Comparison of ENCODE assay signal across 12 cellular contexts in genomic region chr4:74423101-74423500, GRCh38. TPM values are rescaled to one million over a fixed set of nuclear protein-coding genes. Genes with fewer than 3 reads are reported as not detected.
A peak's percentile ranks its signal among the peaks of the same experiment; 100 is the strongest.
DNase-seq lines count a peak whose midpoint lies in the region; ATAC-seq, FAIRE-seq and TF ChIP-seq lines count a peak whose summit lies in the region.
"Had no signal": no experiment of that assay in that cellular context is flagged by ENCODE, and none has a peak within 500 bp of the region (broad histone marks: within the 10 kb centered on the region; RNA-seq: fewer than 3 reads in every experiment).

No MANE protein-coding gene starts in this region.

- no peaks in the 10 kb centered on the region for H3K9me1 ChIP-seq in K562 (ENCODE audit: control insufficient read depth, insufficient read depth, low read length)

- peaks cover 0 to 13% of the 10 kb centered on the region in 2 experiments; a peak in 2 of 5 replicates for H3K4me1 ChIP-seq in K562 (replicated peaks in 1 of 2; ENCODE audit: control insufficient read depth in 2 of 2, insufficient read depth in 2 of 2, low read length in 2 of 2)
- peaks cover 0 to 20% (median 4%) of the 10 kb centered on the region in 12 donors for H3K4me1 ChIP-seq in heart left ventricle
- H3K4me1 ChIP-seq in small intestine (ENCODE audit: control insufficient read depth in 2 of 2, insufficient read depth in 1 of 2, low read depth in 1 of 2, low read length in 1 of 2) = no peaks in the 10 kb centered on the region
- H3K4me1 ChIP-seq in suprapubic skin = peaks cover 4% of the 10 kb centered on the region

- H3K27ac ChIP-seq in K562 (ENCODE audit: extremely low read depth, low read depth, low read length) (no peak overlapping the region), heart left ventricle (peak overlapping the region in 10 of 12 donors; percentile 23 to 67 (median 48)), small intestine (ENCODE audit: low read depth in 1 of 2, low read length in 1 of 2) (no peak overlapping the region), suprapubic skin (no peak overlapping the region)
- H3K27ac ChIP-seq: WERI-Rb-1 had no signal

- no peak for TF ChIP-seq RAD21 in K562 (CRISPR knock-in tag; conservative IDR thresholded peaks at IDR 0.05 in 1 of 2, IDR thresholded peaks at IDR 0.05 in 1 of 2)

- TF ChIP-seq EP300 in K562 (IDR thresholded peaks at IDR 0.05; ENCODE audit: low read length) = peak; percentile 27; the same call in 1 of the 2 replicates
- no peak for TF ChIP-seq EP300 in suprapubic skin (IDR thresholded peaks at IDR 0.05)

- TF ChIP-seq POLR2A in K562 (conservative IDR thresholded peaks at IDR 0.05) = no peak
- TF ChIP-seq POLR2A in heart left ventricle (IDR thresholded peaks at IDR 0.05) = no peak
- TF ChIP-seq POLR2A in suprapubic skin (IDR thresholded peaks at IDR 0.05) = no peak

- H3K79me2 ChIP-seq in K562 (ENCODE audit: control insufficient read depth, insufficient read depth, low read length) = no peaks in the 10 kb centered on the region

- H2AFZ ChIP-seq in K562 (ENCODE audit: low read depth, low read length) = peak overlapping the region; percentile 61; the same call in 1 of the 2 replicates

- ATAC-seq in K562 (peak; percentile 73), heart left ventricle (peak; percentile 99), GM21529 (IDR thresholded peaks at IDR 0.05; ENCODE audit: unreplicated experiment) (no peak)

- POLR2A ChIA-PET in K562 (lab: Yijun Ruan, JAX) = interaction anchor here (0.8 to 1.9 kb wide), 2 partner anchors 12 to 19 kb away, joined by 3 to 4 read pairs; no protein-coding TSS in a partner anchor

- FAIRE-seq in K562 (lab: Jason Lieb, UNC) (peak; percentile 80), small intestine (lab: Jason Lieb, UNC) (no peak)

- H3K36me3 ChIP-seq in K562 (ENCODE audit: control insufficient read depth, insufficient read depth, low read length) (no peaks in the 10 kb centered on the region), heart left ventricle (no peaks in the 10 kb centered on the region), small intestine (ENCODE audit: control insufficient read depth in 2 of 2, insufficient read depth in 2 of 2, low read length in 2 of 2) (no peaks in the 10 kb centered on the region), suprapubic skin (no peaks in the 10 kb centered on the region)
- H3K36me3 ChIP-seq: WERI-Rb-1 had no signal

- no peaks in the 10 kb centered on the region for H4K20me1 ChIP-seq in K562 (replicated peaks; ENCODE audit: control insufficient read depth, insufficient read depth, low read length)

- 0% methylated on average over 1 of the region's 1 CpG for WGBS in K562 (ENCODE audit: insufficient coverage, low coverage, missing lambda C conversion rate)
- WGBS in heart left ventricle, 4 donors = 0 to 21% (median 5%) methylated on average over 1 of the region's 1 CpG
- WGBS in small intestine, 3 donors = 3 to 20% (median 9%) methylated on average over 1 of the region's 1 CpG
- WGBS in suprapubic skin = 12% methylated on average over 1 of the region's 1 CpG

- no TSS peak for BruUV-seq in K562 (replicated peaks; lab: Mats Ljungman, UMichigan)

- in situ Hi-C loops in K562 (cut with MboI) = no loop called here

- CTCF ChIA-PET in K562 (lab: Yijun Ruan, JAX; ENCODE audit: low intra/inter-chr PET ratio) = no interaction called here

- H3K4me3 ChIP-seq in K562 (no peak overlapping the region), heart left ventricle (no peak overlapping the region), small intestine (ENCODE audit: low read depth in 1 of 2, low read length in 2 of 2) (no peak overlapping the region), suprapubic skin (no peak overlapping the region)

- H3K9me3 ChIP-seq in K562 (replicated peaks; ENCODE audit: control insufficient read depth, insufficient read depth, low read depth, low read length) (no peaks in the 10 kb centered on the region), heart left ventricle (no peaks in the 10 kb centered on the region), small intestine (ENCODE audit: control insufficient read depth, low read depth) (no peaks in the 10 kb centered on the region), suprapubic skin (no peaks in the 10 kb centered on the region)

- peak overlapping the region; percentile 45; the same call in 1 of the 2 replicates for H3K4me2 ChIP-seq in K562 (ENCODE audit: insufficient read depth, low read length)

- intact Hi-C loops in K562 (cut with micrococcal nuclease) (no loop called here), heart left ventricle (cut with DNase I) (no loop called here)

- H3K27me3 ChIP-seq in K562 (ENCODE audit: control insufficient read depth in 2 of 2, insufficient read depth in 2 of 2, low read length in 2 of 2) (no peaks in the 10 kb centered on the region), heart left ventricle (no peaks in the 10 kb centered on the region), small intestine (ENCODE audit: control insufficient read depth in 2 of 2, insufficient read depth in 2 of 2, low read length in 2 of 2) (no peaks in the 10 kb centered on the region), suprapubic skin (no peaks in the 10 kb centered on the region)

- no peak overlapping the region for H3K9ac ChIP-seq in K562 (ENCODE audit: insufficient read depth in 1 of 2, low read depth in 2 of 2, low read length in 2 of 2)

- peak; percentile 26 for DNase-seq in HT-29 (ENCODE audit: low spot score)
- DNase-seq in K562 (ENCODE audit: extremely low read depth in 1 of 4, low spot score in 3 of 4) = peak in 2 of 4 experiments; percentile 20 to 65
- DNase-seq in heart left ventricle = peak in 4 of 5 donors; percentile 60 to 80 (median 74)
- peak; percentile 76 for DNase-seq in small intestine
- DNase-seq in T1000 (lab: John Stamatoyannopoulos, UW) = no peak
- DNase-seq in suprapubic skin (ENCODE audit: low spot score in 2 of 2) = no peak
- DNase-seq: caudate nucleus; NCI-H524 treated with DMSO at 0.1 percent for 48 hours; nucleus accumbens; stimulated activated CD4-positive, alpha-beta T cell treated with anti-CD3 and anti-CD28 coated beads, Interleukin-4, amount 100 ng/mL, for 24 hours; WERI-Rb-1 had no signal

- no peak for TF ChIP-seq CTCF in K562 (IDR thresholded peaks at IDR 0.05 in 2 of 3, conservative IDR thresholded peaks at IDR 0.05 in 1 of 3; ENCODE audit: insufficient read depth in 2 of 3, low read depth in 1 of 3, low read length in 3 of 3)
- no peak for TF ChIP-seq CTCF in heart left ventricle (IDR thresholded peaks at IDR 0.05)
- TF ChIP-seq CTCF in suprapubic skin (IDR thresholded peaks at IDR 0.05) = no peak

TF ChIP-seq in K562, 482 proteins besides CTCF, POLR2A, EP300 and RAD21 (continues in another document):
- TF ChIP-seq CEBPG (CRISPR knock-in tag; IDR thresholded peaks at IDR 0.05) (no peak), CEBPG (tag; conservative IDR thresholded peaks at IDR 0.05 in 1 of 2, IDR thresholded peaks at IDR 0.05 in 1 of 2) (0 out of 4 replicates have a peak, but pooled peaks of 1 of the 2 experiments have one; percentile 3)

RNA-seq across cellular contexts. Expression of gene AREG, which starts 21.8 kb away (rescaled TPM):
- 156 and 173 TPM in 2 replicates for total RNA-seq in HT-29 (2014; rRNA removed; shearing (Covaris generic))
- total RNA-seq in K562 (2011; cell fraction: chromatin; rRNA removed; ENCODE audit: low replicate concordance) = 10.7 and 18.3 TPM in 2 replicates
- 16.6 and 18.3 TPM in 2 replicates for total RNA-seq in K562 (2011; cell fraction: nucleolus; rRNA removed)
- total RNA-seq in K562 (2011; cell fraction: nucleoplasm; rRNA removed) = 17.7 and 18.4 TPM in 2 replicates
- 4.5 and 5.8 TPM in 2 replicates for total RNA-seq in K562 (2014; rRNA removed)
- total RNA-seq in K562 (2014; rRNA removed; fragmentation: Illumina TruSeq; extraction: Trizol) = 5.7 and 6.7 TPM in 2 replicates
- 2.8 and 3.5 TPM in 2 replicates for total RNA-seq in K562 (2015; rRNA removed; fragmentation: Illumina TruSeq; extraction: Trizol)
- 5.4 and 5.6 TPM in 2 replicates for total RNA-seq in K562 (2021)
- polyA plus RNA-seq in K562 (2011; rRNA removed) = 7.3 and 8.5 TPM in 2 replicates
- polyA plus RNA-seq in K562 (2011; cell fraction: cytosol; rRNA removed) = 6.3 and 6.9 TPM in 2 replicates
- polyA plus RNA-seq in K562 (2011; cell fraction: nucleus; rRNA removed) = 5.3 and 7.3 TPM in 2 replicates
- polyA plus RNA-seq in K562 (2012) = 5.1 and 9.9 TPM in 2 replicates
- 6.5 and 7.7 TPM in 2 replicates for polyA plus RNA-seq in K562 (2014; fragmentation: Illumina TruSeq; extraction: Trizol)
- 1 to 10 TPM; 1.4 to 2.4 TPM for polyA plus RNA-seq in K562 (2014; fragmentation: Nextera tagmentation; extraction: Ambion mirVana)
- polyA plus RNA-seq in K562 (2014; rRNA removed) = 3.8 and 5.5 TPM in 2 replicates
- 3.9 and 7.5 TPM in 2 replicates for polyA minus RNA-seq in K562 (2011; rRNA and poly(A)+ RNA removed)
- polyA minus RNA-seq in K562 (2011; cell fraction: cytosol; rRNA and poly(A)+ RNA removed) = 3.4 and 3.9 TPM in 2 replicates
- 6.2 and 10.2 TPM in 2 replicates for polyA minus RNA-seq in K562 (2011; cell fraction: nucleus; rRNA and poly(A)+ RNA removed)
- 1 to 10 TPM in 7 of 9 donors, under 1 TPM in 2; 0.27 to 9.1 (median 1.9) TPM for total RNA-seq in heart left ventricle
- polyA plus RNA-seq in heart left ventricle = 10 to 100 TPM in 1 of 2 donors, 1 to 10 TPM in 1; 1.6 to 49.6 TPM
- polyA plus RNA-seq in small intestine = 10 to 100 TPM in 1 of 3 donors, 1 to 10 TPM in 2; 1.3 to 13.2 (median 3.0) TPM
- 10 to 100 TPM; 13.0 to 40.6 (median 26.2) TPM for total RNA-seq in suprapubic skin

RNA-seq across cellular contexts. Expression of gene EREG, which starts 58.2 kb away (rescaled TPM):
- total RNA-seq in HT-29 (2014; rRNA removed; shearing (Covaris generic)) = 67.4 and 74.0 TPM in 2 replicates
- 6.4 and 18.1 TPM in 2 replicates for total RNA-seq in K562 (2011; cell fraction: chromatin; rRNA removed; ENCODE audit: low replicate concordance)
- total RNA-seq in K562 (2011; cell fraction: nucleolus; rRNA removed) = 3.8 and 5.1 TPM in 2 replicates
- 12.1 and 22.8 TPM in 2 replicates for total RNA-seq in K562 (2011; cell fraction: nucleoplasm; rRNA removed)
- total RNA-seq in K562 (2014; rRNA removed) (2.5 and 3.9 TPM in 2 replicates), K562 (2014; rRNA removed; fragmentation: Illumina TruSeq; extraction: Trizol) (5.0 and 7.3 TPM in 2 replicates), K562 (2015; rRNA removed; fragmentation: Illumina TruSeq; extraction: Trizol) (2.4 and 2.6 TPM in 2 replicates), K562 (2021) (2.9 and 4.5 TPM in 2 replicates), heart left ventricle (1 to 10 TPM in 3 of 9 donors, under 1 TPM in 3, not detected in 3; 0.09 to 8.6 (median 0.83) TPM), suprapubic skin (10 to 100 TPM in 2 of 4 donors, 1 to 10 TPM in 2; 9.4 to 63.8 (median 31.6) TPM)
- polyA plus RNA-seq in K562 (2011; rRNA removed) (2.7 and 7.2 TPM in 2 replicates), K562 (2014; fragmentation: Illumina TruSeq; extraction: Trizol) (2.3 and 4.5 TPM in 2 replicates), K562 (2014; fragmentation: Nextera tagmentation; extraction: Ambion mirVana) (1 to 10 TPM in 1 of 2 experiments, under 1 TPM in 1; 0.97 to 1.2 TPM), K562 (2014; rRNA removed) (1.5 and 3.1 TPM in 2 replicates), heart left ventricle (1 to 10 TPM in 1 of 2 donors, under 1 TPM in 1; 0.23 to 1.2 TPM), small intestine (under 1 TPM in 2 of 3 donors, not detected in 1; 0.22 to 0.75 TPM)
- 0.89 and 4.7 TPM in 2 replicates for polyA plus RNA-seq in K562 (2011; cell fraction: cytosol; rRNA removed)
- 2.5 and 7.7 TPM in 2 replicates for polyA plus RNA-seq in K562 (2011; cell fraction: nucleus; rRNA removed)
- polyA plus RNA-seq in K562 (2012) = 1.9 and 2.3 TPM in 2 replicates
- 3.3 and 10.0 TPM in 2 replicates for polyA minus RNA-seq in K562 (2011; rRNA and poly(A)+ RNA removed)
- 1.0 and 3.7 TPM in 2 replicates for polyA minus RNA-seq in K562 (2011; cell fraction: cytosol; rRNA and poly(A)+ RNA removed)
- 5.1 and 13.9 TPM in 2 replicates for polyA minus RNA-seq in K562 (2011; cell fraction: nucleus; rRNA and poly(A)+ RNA removed)

Comparison
In these comparisons a context has a peak if more than half of its experiments do, and no peak if none do; other contexts are left out.
1. DNase-seq: peak in HT-29 (single experiment), heart left ventricle (4 of 5) and small intestine (single experiment); none in T1000 (single experiment) and suprapubic skin (0 of 2).
2. H3K27ac ChIP-seq: peak in heart left ventricle (10 of 12); none in K562 (single experiment), small intestine (0 of 2) and suprapubic skin (single experiment).